ENCODE assay signal across 21 cellular contexts in genomic region chr16:73306901-73307413, GRCh38.
DNase-seq lines count a peak whose midpoint lies in the region; ATAC-seq, FAIRE-seq and TF ChIP-seq lines count a peak whose summit lies in the region.
"Had no signal": no experiment of that assay in that cellular context is flagged by ENCODE, and none has a peak within 500 bp of the region (broad histone marks: within the 10 kb centered on the region; RNA-seq: fewer than 3 reads in every experiment).

No MANE protein-coding gene starts in this region.

- peak overlapping the region; percentile 80 for H3K4me2 ChIP-seq in BLaER1
- H3K4me2 ChIP-seq: KMS-11 had no signal

- no peak for TF ChIP-seq CTCF in Caco-2 (IDR thresholded peaks at IDR 0.05; ENCODE audit: insufficient read depth in 1 of 2, low read depth in 1 of 2, low read length in 1 of 2, severe bottlenecking in 1 of 2, unreplicated experiment in 1 of 2)
- no peak for TF ChIP-seq CTCF in CD4-positive, alpha-beta T cell (IDR thresholded peaks at IDR 0.05)

- BruUV-seq in Caco-2 (replicated peaks; lab: Mats Ljungman, UMichigan), result no TSS peak

- no peaks in the 10 kb centered on the region for H3K36me3 Mint-ChIP-seq in Caco-2 (ENCODE audit: insufficient read depth, unreplicated experiment)
- H3K36me3 Mint-ChIP-seq in CD4-positive, alpha-beta T cell (ENCODE audit: low read depth), result no peaks in the 10 kb centered on the region
- H3K36me3 Mint-ChIP-seq: CD4-positive, alpha-beta memory T cell; IgD-negative memory B cell had no signal

- DNase-seq in HTR-8/SVneo (ENCODE audit: insufficient read length, low spot score) (no peak), kidney tubule cell (ENCODE audit: low spot score) (peak; percentile 3), AG08396 (ENCODE audit: low spot score) (no peak), Caco-2 (no peak)
- no peak for DNase-seq in CD4-positive, alpha-beta T cell
- DNase-seq: AML-193; C1 segment of cervical spinal cord; CD4-positive, alpha-beta memory T cell; DMS153; DMS79 treated with DMSO at 0.1 percent for 48 hours; EL; GM23248 had no signal

- peak; percentile 23 for FAIRE-seq in HTR-8/SVneo (lab: Jason Lieb, UNC)
- FAIRE-seq: D721Med, G401.6, H54 had no signal

- H3K4me1 Mint-ChIP-seq in Caco-2 (ENCODE audit: low read depth, unreplicated experiment), result no peaks in the 10 kb centered on the region
- no peaks in the 10 kb centered on the region for H3K4me1 Mint-ChIP-seq in CD4-positive, alpha-beta T cell (ENCODE audit: low read depth)
- H3K4me1 Mint-ChIP-seq: CD4-positive, alpha-beta memory T cell had no signal

- no peak overlapping the region for H3K4me3 ChIP-seq in BLaER1
- H3K4me3 ChIP-seq in Caco-2 (ENCODE audit: low read depth, low read length), result no peak overlapping the region
- H3K4me3 ChIP-seq: GM23248 had no signal

- H3K9ac ChIP-seq in BLaER1, result peak overlapping the region; percentile 43; the same call in 1 of the 2 replicates
- H3K9ac ChIP-seq: GM23248, KMS-11 had no signal

- H3K9me3 Mint-ChIP-seq in Caco-2 (ENCODE audit: unreplicated experiment), result no peaks in the 10 kb centered on the region
- H3K9me3 Mint-ChIP-seq in CD4-positive, alpha-beta T cell, result peaks cover under 1% of the 10 kb centered on the region
- H3K9me3 Mint-ChIP-seq: IgD-negative memory B cell had no signal

- H3K27ac ChIP-seq in BLaER1, result peak overlapping the region; percentile 64
- no peak overlapping the region for H3K27ac ChIP-seq in CD4-positive, alpha-beta T cell (ENCODE audit: low read depth, low read length)
- H3K27ac ChIP-seq: 22Rv1, GM23248, KMS-11 had no signal

- peak; percentile 68 for ATAC-seq in GM18868 (IDR thresholded peaks at IDR 0.05; ENCODE audit: unreplicated experiment)
- no peak for ATAC-seq in GM21528 (IDR thresholded peaks at IDR 0.05; ENCODE audit: low FRiP score, unreplicated experiment)
- ATAC-seq in CD4-positive, alpha-beta T cell (ENCODE audit: poor library complexity), result no peak

- H3K36me3 ChIP-seq in BLaER1 (no peaks in the 10 kb centered on the region), Caco-2 (ENCODE audit: control insufficient read depth, insufficient read depth, low read length) (no peaks in the 10 kb centered on the region)

- no peaks in the 10 kb centered on the region for H3K27me3 Mint-ChIP-seq in Caco-2 (ENCODE audit: insufficient read depth, unreplicated experiment)
- H3K27me3 Mint-ChIP-seq in CD4-positive, alpha-beta T cell, result peaks cover 6% of the 10 kb centered on the region
- H3K27me3 Mint-ChIP-seq: CD4-positive, alpha-beta memory T cell had no signal

- intact Hi-C loops in Caco-2 (cut with micrococcal nuclease; ENCODE audit: unreplicated experiment), result no loop called here
- intact Hi-C loops in CD4-positive, alpha-beta T cell (cut with DNase I, micrococcal nuclease), result no loop called here

- CTCF ChIA-PET in Caco-2 (lab: Charles Lee), result no interaction called here
- CTCF ChIA-PET in CD4-positive, alpha-beta T cell (lab: Charles Lee), result no interaction called here

- H3K27me3 ChIP-seq in BLaER1, result no peaks in the 10 kb centered on the region
- H3K27me3 ChIP-seq in Caco-2 (replicated peaks; ENCODE audit: control insufficient read depth, insufficient read depth, low read length), result no peaks in the 10 kb centered on the region; the same call in 1 of the 2 replicates
- no peaks in the 10 kb centered on the region for H3K27me3 ChIP-seq in CD4-positive, alpha-beta T cell (ENCODE audit: control insufficient read depth, insufficient read depth, low read length)

- H3K4me1 ChIP-seq in BLaER1 (peaks cover 39% of the 10 kb centered on the region), Caco-2 (no peaks in the 10 kb centered on the region)

- H3K9me3 ChIP-seq in BLaER1 (0 out of 2 replicates have a peak, but pooled peaks cover 5% of the 10 kb centered on the region), Caco-2 (no peaks in the 10 kb centered on the region)
- H3K9me3 ChIP-seq in CD4-positive, alpha-beta T cell (ENCODE audit: control insufficient read depth, low read length), result no peaks in the 10 kb centered on the region

- POLR2A ChIA-PET in Caco-2 (lab: Charles Lee), result no interaction called here
- POLR2A ChIA-PET in CD4-positive, alpha-beta T cell (lab: Charles Lee), result no interaction called here

- no peak overlapping the region for H3K27ac Mint-ChIP-seq in Caco-2 (ENCODE audit: unreplicated experiment)
- H3K27ac Mint-ChIP-seq in CD4-positive, alpha-beta T cell, result no peak overlapping the region
- H3K27ac Mint-ChIP-seq: CD4-positive, alpha-beta memory T cell had no signal

- no peaks in the 10 kb centered on the region for H4K20me1 ChIP-seq in BLaER1

- no peak overlapping the region for H3K4me3 Mint-ChIP-seq in Caco-2 (ENCODE audit: unreplicated experiment)
- no peak overlapping the region for H3K4me3 Mint-ChIP-seq in CD4-positive, alpha-beta T cell
- H3K4me3 Mint-ChIP-seq: CD4-positive, alpha-beta memory T cell had no signal
